Comparison of ENCODE assay signal across 19 cellular contexts in the genomic region with DNA sequence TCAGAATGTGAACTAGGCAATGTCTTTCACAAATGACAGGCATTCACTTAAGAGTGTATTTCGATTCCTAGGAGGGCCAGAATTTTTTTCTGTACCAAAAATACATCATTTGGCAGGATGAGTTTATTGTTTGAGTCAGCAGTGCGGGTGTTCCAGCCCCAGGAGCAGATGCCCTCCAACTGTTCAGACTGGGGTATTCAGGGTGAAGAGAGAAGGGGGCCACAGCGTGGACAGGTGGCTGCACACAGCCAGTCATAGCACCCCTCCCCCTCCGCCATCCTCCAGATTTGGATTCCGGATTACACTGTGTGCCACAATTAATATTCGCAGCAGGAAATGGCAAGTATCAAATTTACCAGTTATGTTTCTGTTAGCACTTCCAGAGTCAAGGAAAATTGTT. TPM values are rescaled to one million over a fixed set of nuclear protein-coding genes. Genes with fewer than 3 reads are reported as not detected.
DNase-seq lines count a peak whose midpoint lies in the region; ATAC-seq, FAIRE-seq and TF ChIP-seq lines count a peak whose summit lies in the region.
"Had no signal": no experiment of that assay in that cellular context is flagged by ENCODE, and none has a peak within 500 bp of the region (broad histone marks: within the 10 kb centered on the region; RNA-seq: fewer than 3 reads in every experiment).

No MANE protein-coding gene starts in this region.

- no peaks in the 10 kb centered on the region for H3K27me3 Mint-ChIP-seq in CD4-positive, alpha-beta T cell
- H3K27me3 Mint-ChIP-seq in T-cell = no peaks in the 10 kb centered on the region

- H3K4me3 Mint-ChIP-seq in CD4-positive, alpha-beta T cell = no peak overlapping the region
- H3K4me3 Mint-ChIP-seq in T-cell = peak overlapping the region in 2 of 3 donors; percentile 1 to 8
- H3K4me3 Mint-ChIP-seq: T-helper 2 cell treated with Interferon-gamma antibody and Interleukin-4, amounts not matched to agents 5 μg/mL and 100 μg/mL, for 36 hours; WTC11 had no signal

- H3K9ac ChIP-seq in kidney (ENCODE audit: low read length in 2 of 2) = no peak overlapping the region

- peaks cover 97% of the 10 kb centered on the region for H3K36me3 Mint-ChIP-seq in CD4-positive, alpha-beta T cell (ENCODE audit: low read depth)
- peaks cover 57% of the 10 kb centered on the region for H3K36me3 Mint-ChIP-seq in T-cell
- H3K36me3 Mint-ChIP-seq: WTC11 had no signal

- no peak for TF ChIP-seq CTCF in CD4-positive, alpha-beta T cell (IDR thresholded peaks at IDR 0.05)
- TF ChIP-seq CTCF in kidney (IDR thresholded peaks at IDR 0.05; ENCODE audit: borderline replicate concordance, extremely low read depth, insufficient read depth) (no peak), GM10248 (IDR thresholded peaks at IDR 0.05; ENCODE audit: control extremely low read depth, extremely low read depth, low read depth, missing control alignments) (no peak), coronary artery (IDR thresholded peaks at IDR 0.05) (no peak)

- H3K27ac ChIP-seq in CD4-positive, alpha-beta T cell (ENCODE audit: low read depth, low read length) = peak overlapping the region; percentile 42
- no peak overlapping the region for H3K27ac ChIP-seq in kidney (ENCODE audit: low read depth in 2 of 2, low read length in 2 of 2)
- no peak overlapping the region for H3K27ac ChIP-seq in coronary artery
- H3K27ac ChIP-seq: SJSA1, upper lobe of right lung had no signal

- no peak for FAIRE-seq in kidney (lab: Jason Lieb, UNC)

- H3K27ac Mint-ChIP-seq in CD4-positive, alpha-beta T cell = peak overlapping the region; percentile 97
- H3K27ac Mint-ChIP-seq in T-cell = peak overlapping the region; percentile 55 to 73
- H3K27ac Mint-ChIP-seq: activated T-helper 2 cell treated with anti-CD3 and anti-CD28 coated beads, Interferon-gamma antibody, Interleukin-2, Interleukin-4, amounts not matched to agents 10 μg/mL and 5 μg/mL and 100 μg/mL, durations not matched to agents 14 hours and 24 hours and 36 hours; T-helper 2 cell treated with Interferon-gamma antibody and Interleukin-4, amounts not matched to agents 5 μg/mL and 100 μg/mL, for 36 hours; WTC11 had no signal

- H3K9me3 Mint-ChIP-seq in CD4-positive, alpha-beta T cell = no peaks in the 10 kb centered on the region
- no peaks in the 10 kb centered on the region for H3K9me3 Mint-ChIP-seq in T-cell
- H3K9me3 Mint-ChIP-seq: activated T-helper 2 cell treated with anti-CD3 and anti-CD28 coated beads, Interferon-gamma antibody, Interleukin-2, Interleukin-4, amounts not matched to agents 10 μg/mL and 5 μg/mL and 100 μg/mL, durations not matched to agents 14 hours and 24 hours and 36 hours; T-helper 2 cell treated with Interferon-gamma antibody and Interleukin-4, amounts not matched to agents 5 μg/mL and 100 μg/mL, for 36 hours; WTC11 had no signal

- H3K9me3 ChIP-seq in CD4-positive, alpha-beta T cell (ENCODE audit: control insufficient read depth, low read length) = no peaks in the 10 kb centered on the region
- no peaks in the 10 kb centered on the region for H3K9me3 ChIP-seq in kidney (ENCODE audit: control insufficient read depth in 1 of 2, low read length in 2 of 2)
- H3K9me3 ChIP-seq: SJSA1, upper lobe of right lung had no signal

- H3K4me1 Mint-ChIP-seq in CD4-positive, alpha-beta T cell (ENCODE audit: low read depth) = peaks cover 97% of the 10 kb centered on the region
- H3K4me1 Mint-ChIP-seq in T-cell = peaks cover 88 to 95% (median 95%) of the 10 kb centered on the region in 3 donors

- intact Hi-C loops in CD4-positive, alpha-beta T cell (cut with DNase I, micrococcal nuclease) = loop anchor here in 1 of 2 experiments (5.0 kb wide), 1 partner anchor 55 kb away; no protein-coding TSS in a partner anchor
- intact Hi-C loops in kidney (cut with DNase I) = no loop called here

- H3K4me1 ChIP-seq in kidney (ENCODE audit: control insufficient read depth in 1 of 2, insufficient read depth in 1 of 2, low read depth in 1 of 2, low read length in 2 of 2) = no peaks in the 10 kb centered on the region
- H3K4me1 ChIP-seq: SJSA1, upper lobe of right lung had no signal

- no peak overlapping the region for H3K4me3 ChIP-seq in kidney (ENCODE audit: low read length in 2 of 2)
- no peak overlapping the region for H3K4me3 ChIP-seq in coronary artery
- H3K4me3 ChIP-seq: SJSA1, upper lobe of right lung had no signal

- H3K36me3 ChIP-seq in kidney (ENCODE audit: control insufficient read depth in 1 of 2, insufficient read depth in 2 of 2, low read length in 2 of 2) = no peaks in the 10 kb centered on the region
- H3K36me3 ChIP-seq: SJSA1, upper lobe of right lung had no signal

- DNase-seq in Ammon's horn (ENCODE audit: low spot score) = peak; percentile 41
- DNase-seq in CD4-positive, alpha-beta T cell = no peak
- no peak for DNase-seq in T-cell
- peak; percentile 76 for DNase-seq in myocyte (ENCODE audit: low read depth)
- DNase-seq in kidney = no peak
- DNase-seq in GM10248 (ENCODE audit: extremely low spot score) = no peak
- DNase-seq in AG08395 (ENCODE audit: low spot score) = no peak
- no peak for DNase-seq in coronary artery (ENCODE audit: low spot score)
- DNase-seq: HCEC 1CT; Kasumi-1; NCI-H2029; NCI-H526 treated with DMSO at 0.1 percent for 48 hours; retina; stimulated activated CD4-positive, alpha-beta T cell treated with anti-CD3 and anti-CD28 coated beads, Interleukin-4, amount 100 ng/mL, for 4 hours; upper lobe of right lung had no signal

- no peak for ATAC-seq in CD4-positive, alpha-beta T cell (ENCODE audit: poor library complexity)
- no peak for ATAC-seq in T-cell (replicated peaks in 1 of 4)
- ATAC-seq: upper lobe of right lung, WTC11 had no signal

- H3K27me3 ChIP-seq in CD4-positive, alpha-beta T cell (ENCODE audit: control insufficient read depth, insufficient read depth, low read length) = no peaks in the 10 kb centered on the region
- H3K27me3 ChIP-seq: SJSA1, upper lobe of right lung had no signal

- CTCF ChIA-PET in CD4-positive, alpha-beta T cell (lab: Charles Lee) = no interaction called here
- CTCF ChIA-PET in T-cell (lab: Charles Lee) (no interaction called here), GM10248 (lab: Yijun Ruan, JAX) (no interaction called here)

- POLR2A ChIA-PET in CD4-positive, alpha-beta T cell (lab: Charles Lee) = interaction anchor here (4.3 kb wide), 1 partner anchor 94 kb away, joined by 23 read pairs; no protein-coding TSS in a partner anchor
- POLR2A ChIA-PET in T-cell (lab: Charles Lee) = no interaction called here
- POLR2A ChIA-PET in GM10248 (lab: Yijun Ruan, JAX) = no interaction called here

RNA-seq across cellular contexts. Expression of gene RIPOR2, which starts 38.6 kb away (rescaled TPM):
- 100 to 1,000 TPM; 123 to 129 TPM for total RNA-seq in CD4-positive, alpha-beta T cell
- 100 to 1,000 TPM; 381 to 480 (median 441) TPM for total RNA-seq in T-cell
- total RNA-seq in myocyte = 28.6 and 50.0 TPM in 2 replicates
- polyA plus RNA-seq in myocyte (2012) = 12.2 TPM
- total RNA-seq in kidney = 24.2 TPM
- polyA plus RNA-seq in kidney (ENCODE audit: insufficient read depth, low read depth, low replicate concordance) = 1.7 TPM

Comparison
In these comparisons a context has a peak if more than half of its experiments do, and no peak if none do; other contexts are left out.
1. DNase-seq: peak in Ammon's horn (single experiment) and myocyte (single experiment); none in CD4-positive, alpha-beta T cell (0 of 10), T-cell (0 of 34), kidney (single experiment), GM10248 (single experiment), AG08395 (single experiment) and coronary artery (single experiment).